Comparison of ENCODE assay signal across 8 cellular contexts in genomic region chr17:63930951-63931575, GRCh38. TPM values are rescaled to one million over a fixed set of nuclear protein-coding genes. Genes with fewer than 3 reads are reported as not detected.
A peak's percentile ranks its signal among the peaks of the same experiment; 100 is the strongest.
DNase-seq lines count a peak whose midpoint lies in the region; ATAC-seq, FAIRE-seq and TF ChIP-seq lines count a peak whose summit lies in the region.

No MANE protein-coding gene starts in this region.

- DNase-seq in SKM-1 treated with dmso at 0.1 percent for 144 hours (lab: John Stamatoyannopoulos, UW; ENCODE audit: unreplicated experiment) (peak; percentile 21), SKM-1 (lab: John Stamatoyannopoulos, UW; ENCODE audit: unreplicated experiment) (no peak), T-cell (peak in 33 of 34 experiments; percentile 25 to 77 (median 51)), GM12878 (ENCODE audit: low read depth, low spot score) (no peak), ureter (ENCODE audit: low spot score) (peak; percentile 72), NCI-H187 treated with DMSO at 0.1 percent for 48 hours (lab: John Stamatoyannopoulos, UW) (no peak), GOT3 (lab: John Stamatoyannopoulos, UW) (no peak)
- DNase-seq in naive thymus-derived CD8-positive, alpha-beta T cell = peak in 9 of 10 donors; percentile 28 to 79 (median 51)

- peak overlapping the region; percentile 98 for H3K4me3 ChIP-seq in GM12878

- peak overlapping the region; percentile 89 for H3K27ac ChIP-seq in GM12878 (ENCODE audit: control insufficient read depth, insufficient read depth)

- no peak for TF ChIP-seq POLR2A in GM12878 (IDR thresholded peaks at IDR 0.05; ENCODE audit: low read depth, low read length)

- peaks cover 47% of the 10 kb centered on the region for H3K4me1 ChIP-seq in GM12878 (ENCODE audit: control insufficient read depth, insufficient read depth, low read length)

- peak; percentile 76 for FAIRE-seq in GM12878 (lab: Jason Lieb, UNC)

- ATAC-seq in T-cell (replicated peaks in 1 of 4) (peak; percentile 77 to 82 (median 80)), GM12878 (peak; percentile 80)
- ATAC-seq in naive thymus-derived CD8-positive, alpha-beta T cell = peak; percentile 76 to 78

- peaks cover 6% of the 10 kb centered on the region for H3K36me3 Mint-ChIP-seq in T-cell
- peaks cover 0 to 3% (median 0%) of the 10 kb centered on the region in 3 donors for H3K36me3 Mint-ChIP-seq in naive thymus-derived CD8-positive, alpha-beta T cell

- no peak for TF ChIP-seq EP300 in GM12878 (IDR thresholded peaks at IDR 0.05; ENCODE audit: borderline replicate concordance in 1 of 2, control insufficient read depth in 1 of 2, low read depth in 2 of 2, low read length in 2 of 2)

- H3K4me3 Mint-ChIP-seq in T-cell = peak overlapping the region; percentile 82 to 90 (median 83)
- peak overlapping the region; percentile 87 to 94 (median 93) for H3K4me3 Mint-ChIP-seq in naive thymus-derived CD8-positive, alpha-beta T cell

- peak overlapping the region; percentile 86 for H3K9ac ChIP-seq in GM12878 (ENCODE audit: control insufficient read depth, insufficient read depth, low read length)

- H3K36me3 ChIP-seq in GM12878 (ENCODE audit: control insufficient read depth in 2 of 2, insufficient read depth in 2 of 2, low read length in 1 of 2) = peaks cover 7 to 11% of the 10 kb centered on the region in 2 experiments; a peak in 2 of 4 replicates

- intact Hi-C loops in GM12878 (cut with micrococcal nuclease; ENCODE audit: unreplicated experiment) = no loop called here

- no peaks in the 10 kb centered on the region for H4K20me1 ChIP-seq in GM12878 (ENCODE audit: control insufficient read depth, insufficient read depth)

- CTCF ChIA-PET in T-cell (lab: Charles Lee) = interaction anchor here in 1 of 2 donors (1.1 to 3.0 kb wide), 3 partner anchors 15 to 95 kb away, joined by 3 to 8 read pairs (median 5); no protein-coding TSS in a partner anchor
- CTCF ChIA-PET in GM12878 (lab: Yijun Ruan, JAX) = interaction anchor here (0.5 to 8.7 kb wide), 13 partner anchors 9 to 215 kb away, joined by 3 to 153 read pairs (median 4); partner anchors contain the start of genes GH1 and ICAM2

- peaks cover 32% of the 10 kb centered on the region for H3K79me2 ChIP-seq in GM12878 (ENCODE audit: control insufficient read depth, insufficient read depth, low read length)

- H3K4me2 ChIP-seq in GM12878 (ENCODE audit: control insufficient read depth, insufficient read depth) = peak overlapping the region; percentile 98

- H3K9me3 ChIP-seq in GM12878 (replicated peaks; ENCODE audit: control insufficient read depth, insufficient read depth, low read length) = no peaks in the 10 kb centered on the region

- POLR2A ChIA-PET in T-cell (lab: Charles Lee) (no interaction called here), GM12878 (lab: Charles Lee) (interaction anchor here (0.6 to 5.9 kb wide), 10 partner anchors 9 to 239 kb away, joined by 3 to 68 read pairs (median 6); partner anchors contain the start of genes ERN1 and ICAM2)
- POLR2A ChIA-PET in naive thymus-derived CD8-positive, alpha-beta T cell (lab: Charles Lee) = interaction anchor here (0.6 to 6.2 kb wide), 10 partner anchors 11 to 576 kb away, joined by 3 to 47 read pairs (median 4); partner anchors contain the start of genes CEP95 and ICAM2

- no peaks in the 10 kb centered on the region for H3K9me3 Mint-ChIP-seq in T-cell
- H3K9me3 Mint-ChIP-seq in naive thymus-derived CD8-positive, alpha-beta T cell = no peaks in the 10 kb centered on the region

- SMC1A ChIA-PET in GM12878 (lab: Charles Lee; ENCODE audit: uncharacterized antibody, unreplicated experiment) = interaction anchor here (0.6 to 9.0 kb wide), 7 partner anchors 11 to 203 kb away, joined by 3 to 111 read pairs (median 6); partner anchors contain the start of genes GH1 and ICAM2

- peak overlapping the region; percentile 95 to 97 for H3K27ac Mint-ChIP-seq in T-cell
- peak overlapping the region; percentile 53 to 94 (median 92) for H3K27ac Mint-ChIP-seq in naive thymus-derived CD8-positive, alpha-beta T cell

- H3K27me3 Mint-ChIP-seq in T-cell = no peaks in the 10 kb centered on the region
- no peaks in the 10 kb centered on the region for H3K27me3 Mint-ChIP-seq in naive thymus-derived CD8-positive, alpha-beta T cell

- BruUV-seq in GM12878 (replicated peaks; lab: Mats Ljungman, UMichigan) = no TSS peak

- peaks cover 22 to 34% (median 28%) of the 10 kb centered on the region in 3 donors for H3K4me1 Mint-ChIP-seq in T-cell
- H3K4me1 Mint-ChIP-seq in naive thymus-derived CD8-positive, alpha-beta T cell = peaks cover 15 to 56% (median 29%) of the 10 kb centered on the region in 4 donors

- no peak for TF ChIP-seq RAD21 in GM12878 (IDR thresholded peaks at IDR 0.05; ENCODE audit: insufficient read depth, low read depth, low read length)

- in situ Hi-C loops in GM12878 (cut with MboI) = no loop called here

- RAD21 ChIA-PET in GM12878 (lab: Charles Lee; ENCODE audit: unreplicated experiment) = interaction anchor here (0.6 to 9.0 kb wide), 13 partner anchors 11 to 332 kb away, joined by 3 to 130 read pairs (median 4); partner anchors contain the start of genes GH1, ICAM2 and TEX2

- 4% methylated on average over 16 of the region's 16 CpGs for WGBS in GM12878 (ENCODE audit: insufficient coverage, insufficient replicate concordance, low lambda C conversion rate, missing lambda C conversion rate)

- H2AFZ ChIP-seq in GM12878 (ENCODE audit: control insufficient read depth, low read depth, low read length) = no peak overlapping the region; the same call in 1 of the 2 replicates

- no peak for TF ChIP-seq CTCF in GM12878 (IDR thresholded peaks at IDR 0.05 in 2 of 3, conservative IDR thresholded peaks at IDR 0.05 in 1 of 3; ENCODE audit: control insufficient read depth in 2 of 3, extremely low read depth in 1 of 3, insufficient read depth in 1 of 3, low read depth in 3 of 3, low read length in 3 of 3)

- no peaks in the 10 kb centered on the region for H3K27me3 ChIP-seq in GM12878 (replicated peaks in 1 of 2; ENCODE audit: control insufficient read depth in 2 of 2, insufficient read depth in 2 of 2, low read length in 1 of 2)

RNA-seq across cellular contexts. Expression of gene CD79B, which starts 1.1 kb away (rescaled TPM):
- 10 to 100 TPM; 13.4 to 53.1 (median 27.7) TPM for total RNA-seq in T-cell
- 85.7 and 88.0 TPM in 2 replicates for total RNA-seq in GM12878 (2013; cell fraction: nucleolus; rRNA removed)
- 95.9 and 99.0 TPM in 2 replicates for total RNA-seq in GM12878 (2014; rRNA removed)
- 59.0 and 63.4 TPM in 2 replicates for total RNA-seq in GM12878 (2014; rRNA removed; fragmentation: Illumina TruSeq; extraction: Trizol)
- total RNA-seq in GM12878 (2021) = 102 and 113 TPM in 2 replicates
- polyA plus RNA-seq in GM12878 (2011; ENCODE audit: low read depth) = 31.4 TPM
- polyA plus RNA-seq in GM12878 (2011; rRNA removed) = 82.8 and 148 TPM in 2 replicates
- polyA plus RNA-seq in GM12878 (2011; cell fraction: cytosol; rRNA removed) = 165 and 226 TPM in 2 replicates
- 146 and 158 TPM in 2 replicates for polyA plus RNA-seq in GM12878 (2011; cell fraction: nucleus; rRNA removed)
- polyA plus RNA-seq in GM12878 (2012) = 69.4 and 81.8 TPM in 2 replicates
- polyA plus RNA-seq in GM12878 (2014; fragmentation: Illumina TruSeq; extraction: Trizol) = 52.1 and 60.2 TPM in 2 replicates
- 10 to 100 TPM; 17.5 to 48.8 TPM for polyA plus RNA-seq in GM12878 (2014; fragmentation: Nextera tagmentation; extraction: Ambion mirVana)
- 91.4 and 98.4 TPM in 2 replicates for polyA plus RNA-seq in GM12878 (2014; rRNA removed)
- 10 to 100 TPM; 77.5 to 80.6 TPM for polyA plus RNA-seq in GM12878 (2016; fragmentation: Nextera tagmentation; extraction: Ambion mirVana)
- polyA minus RNA-seq in GM12878 (2011; rRNA and poly(A)+ RNA removed) = 126 and 145 TPM in 2 replicates
- 27.8 and 33.7 TPM in 2 replicates for polyA minus RNA-seq in GM12878 (2011; cell fraction: cytosol; rRNA and poly(A)+ RNA removed)
- 86.2 and 114 TPM in 2 replicates for polyA minus RNA-seq in GM12878 (2011; cell fraction: nucleus; rRNA and poly(A)+ RNA removed)
- 10 to 100 TPM; 40.0 to 42.8 TPM for total RNA-seq in naive thymus-derived CD8-positive, alpha-beta T cell
- polyA plus RNA-seq in naive thymus-derived CD8-positive, alpha-beta T cell = 10 to 100 TPM; 14.5 to 21.9 (median 21.3) TPM
- total RNA-seq in ureter = 12.5 TPM

RNA-seq across cellular contexts. Expression of gene GH1, which starts 12.4 kb away (rescaled TPM):
- total RNA-seq in T-cell (not detected), GM12878 (2014; rRNA removed) (not detected in 2 replicates), GM12878 (2014; rRNA removed; fragmentation: Illumina TruSeq; extraction: Trizol) (not detected in 2 replicates), GM12878 (2021) (not detected in 2 replicates), ureter (not detected)
- total RNA-seq in GM12878 (2013; cell fraction: nucleolus; rRNA removed) = 1.2 TPM in 1 of 2 replicates, not detected in the other
- not detected for polyA plus RNA-seq in GM12878 (2011; ENCODE audit: low read depth)
- polyA plus RNA-seq in GM12878 (2011; rRNA removed) (0.27 and 0.42 TPM in 2 replicates), GM12878 (2014; fragmentation: Illumina TruSeq; extraction: Trizol) (not detected in 2 replicates), GM12878 (2014; fragmentation: Nextera tagmentation; extraction: Ambion mirVana) (under 1 TPM in 1 of 2 experiments, not detected in 1; 0.13 TPM), GM12878 (2014; rRNA removed) (not detected in 2 replicates), GM12878 (2016; fragmentation: Nextera tagmentation; extraction: Ambion mirVana) (not detected)
- polyA plus RNA-seq in GM12878 (2011; cell fraction: cytosol; rRNA removed) = not detected in 2 replicates
- 0.50 and 0.72 TPM in 2 replicates for polyA plus RNA-seq in GM12878 (2011; cell fraction: nucleus; rRNA removed)
- polyA plus RNA-seq in GM12878 (2012) = 1.0 and 1.2 TPM in 2 replicates
- polyA minus RNA-seq in GM12878 (2011; rRNA and poly(A)+ RNA removed) = not detected in 2 replicates
- polyA minus RNA-seq in GM12878 (2011; cell fraction: cytosol; rRNA and poly(A)+ RNA removed) = not detected in 2 replicates
- polyA minus RNA-seq in GM12878 (2011; cell fraction: nucleus; rRNA and poly(A)+ RNA removed) = not detected in 2 replicates
- total RNA-seq in naive thymus-derived CD8-positive, alpha-beta T cell = not detected
- not detected for polyA plus RNA-seq in naive thymus-derived CD8-positive, alpha-beta T cell

RNA-seq across cellular contexts. Expression of gene CSHL1, which starts 20.0 kb away (rescaled TPM):
- total RNA-seq in T-cell (not detected), GM12878 (2014; rRNA removed) (not detected in 2 replicates), GM12878 (2014; rRNA removed; fragmentation: Illumina TruSeq; extraction: Trizol) (not detected in 2 replicates), GM12878 (2021) (not detected in 2 replicates), ureter (not detected)
- not detected in 2 replicates for total RNA-seq in GM12878 (2013; cell fraction: nucleolus; rRNA removed)
- polyA plus RNA-seq in GM12878 (2011; ENCODE audit: low read depth) = not detected
- polyA plus RNA-seq in GM12878 (2011; rRNA removed) (not detected in 2 replicates), GM12878 (2014; fragmentation: Illumina TruSeq; extraction: Trizol) (not detected in 2 replicates), GM12878 (2014; fragmentation: Nextera tagmentation; extraction: Ambion mirVana) (not detected), GM12878 (2014; rRNA removed) (not detected in 2 replicates), GM12878 (2016; fragmentation: Nextera tagmentation; extraction: Ambion mirVana) (not detected)
- polyA plus RNA-seq in GM12878 (2011; cell fraction: cytosol; rRNA removed) = not detected in 2 replicates
- not detected in 2 replicates for polyA plus RNA-seq in GM12878 (2011; cell fraction: nucleus; rRNA removed)
- not detected in 2 replicates for polyA plus RNA-seq in GM12878 (2012)
- polyA minus RNA-seq in GM12878 (2011; rRNA and poly(A)+ RNA removed) = not detected in 2 replicates
- not detected in 2 replicates for polyA minus RNA-seq in GM12878 (2011; cell fraction: cytosol; rRNA and poly(A)+ RNA removed)
- polyA minus RNA-seq in GM12878 (2011; cell fraction: nucleus; rRNA and poly(A)+ RNA removed) = not detected in 2 replicates
- not detected for total RNA-seq in naive thymus-derived CD8-positive, alpha-beta T cell
- not detected for polyA plus RNA-seq in naive thymus-derived CD8-positive, alpha-beta T cell

RNA-seq across cellular contexts. Expression of gene CSH1, which starts 34.7 kb away (rescaled TPM):
- total RNA-seq in T-cell = not detected
- not detected in 2 replicates for total RNA-seq in GM12878 (2013; cell fraction: nucleolus; rRNA removed)
- total RNA-seq in GM12878 (2014; rRNA removed) = not detected in 2 replicates
- total RNA-seq in GM12878 (2014; rRNA removed; fragmentation: Illumina TruSeq; extraction: Trizol) = not detected in 2 replicates
- total RNA-seq in GM12878 (2021) = not detected in 2 replicates
- polyA plus RNA-seq in GM12878 (2011; ENCODE audit: low read depth) = not detected
- polyA plus RNA-seq in GM12878 (2011; rRNA removed) = not detected in 2 replicates
- polyA plus RNA-seq in GM12878 (2011; cell fraction: cytosol; rRNA removed) = not detected in 2 replicates
- not detected in 2 replicates for polyA plus RNA-seq in GM12878 (2011; cell fraction: nucleus; rRNA removed)
- not detected in 2 replicates for polyA plus RNA-seq in GM12878 (2012)
- not detected in 2 replicates for polyA plus RNA-seq in GM12878 (2014; fragmentation: Illumina TruSeq; extraction: Trizol)
- not detected for polyA plus RNA-seq in GM12878 (2014; fragmentation: Nextera tagmentation; extraction: Ambion mirVana)
- not detected in 2 replicates for polyA plus RNA-seq in GM12878 (2014; rRNA removed)
- polyA plus RNA-seq in GM12878 (2016; fragmentation: Nextera tagmentation; extraction: Ambion mirVana) = not detected
- polyA minus RNA-seq in GM12878 (2011; rRNA and poly(A)+ RNA removed) = not detected in 2 replicates
- polyA minus RNA-seq in GM12878 (2011; cell fraction: cytosol; rRNA and poly(A)+ RNA removed) = not detected in 2 replicates
- not detected in 2 replicates for polyA minus RNA-seq in GM12878 (2011; cell fraction: nucleus; rRNA and poly(A)+ RNA removed)
- total RNA-seq in naive thymus-derived CD8-positive, alpha-beta T cell = not detected
- not detected for polyA plus RNA-seq in naive thymus-derived CD8-positive, alpha-beta T cell
- not detected for total RNA-seq in ureter

RNA-seq across cellular contexts. Expression of gene SCN4A, which starts 41.7 kb away (rescaled TPM):
- total RNA-seq in T-cell (under 1 TPM in 3 of 5 donors, not detected in 2; 0.13 to 0.18 (median 0.13) TPM), GM12878 (2014; rRNA removed) (0.05 and 0.06 TPM in 2 replicates), GM12878 (2014; rRNA removed; fragmentation: Illumina TruSeq; extraction: Trizol) (under 0.01 and 0.14 TPM in 2 replicates), GM12878 (2021) (0.03 and 0.08 TPM in 2 replicates), ureter (2.2 TPM)
- total RNA-seq in GM12878 (2013; cell fraction: nucleolus; rRNA removed) = 0.17 and 0.25 TPM in 2 replicates
- 0.05 TPM for polyA plus RNA-seq in GM12878 (2011; ENCODE audit: low read depth)
- polyA plus RNA-seq in GM12878 (2011; rRNA removed) (0.12 and 0.15 TPM in 2 replicates), GM12878 (2014; fragmentation: Illumina TruSeq; extraction: Trizol) (0.06 and 0.11 TPM in 2 replicates), GM12878 (2014; fragmentation: Nextera tagmentation; extraction: Ambion mirVana) (not detected), GM12878 (2014; rRNA removed) (0.05 and 0.08 TPM in 2 replicates), GM12878 (2016; fragmentation: Nextera tagmentation; extraction: Ambion mirVana) (not detected)
- polyA plus RNA-seq in GM12878 (2011; cell fraction: cytosol; rRNA removed) = 0.20 and 0.22 TPM in 2 replicates
- 0.56 and 0.69 TPM in 2 replicates for polyA plus RNA-seq in GM12878 (2011; cell fraction: nucleus; rRNA removed)
- polyA plus RNA-seq in GM12878 (2012) = 0.12 and 0.13 TPM in 2 replicates
- 0.66 and 0.77 TPM in 2 replicates for polyA minus RNA-seq in GM12878 (2011; rRNA and poly(A)+ RNA removed)
- 0.53 TPM in 1 of 2 replicates, not detected in the other for polyA minus RNA-seq in GM12878 (2011; cell fraction: cytosol; rRNA and poly(A)+ RNA removed)
- 0.38 and 0.60 TPM in 2 replicates for polyA minus RNA-seq in GM12878 (2011; cell fraction: nucleus; rRNA and poly(A)+ RNA removed)
- total RNA-seq in naive thymus-derived CD8-positive, alpha-beta T cell = under 1 TPM; 0.05 to 0.22 TPM
- not detected for polyA plus RNA-seq in naive thymus-derived CD8-positive, alpha-beta T cell

Comparison
In these comparisons a context has a peak if more than half of its experiments do, and no peak if none do; other contexts are left out.
1. DNase-seq: peak in SKM-1 treated with dmso at 0.1 percent for 144 hours (single experiment), T-cell (33 of 34), naive thymus-derived CD8-positive, alpha-beta T cell (9 of 10) and ureter (single experiment); none in SKM-1 (single experiment), GM12878 (single experiment), NCI-H187 treated with DMSO at 0.1 percent for 48 hours (single experiment) and GOT3 (single experiment).
2. POLR2A ChIA-PET loops: an anchor here in GM12878 (0.6 to 5.9 kb wide) and naive thymus-derived CD8-positive, alpha-beta T cell (0.6 to 6.2 kb wide); none called in T-cell.
3. Peak in every context shown above with its lines, with median percentiles within 50 percentile points of each other: ATAC-seq.